8 cellular contexts compared by ENCODE assay signal in genomic region chr6:32178547-32179440, GRCh38. TPM values are rescaled to one million over a fixed set of nuclear protein-coding genes. Genes with fewer than 3 reads are reported as not detected.
DNase-seq lines count a peak whose midpoint lies in the region; ATAC-seq and TF ChIP-seq lines count a peak whose summit lies in the region.

No MANE protein-coding gene starts in this region.

- H3K27ac Mint-ChIP-seq in activated naive CD8-positive, alpha-beta T cell treated with anti-CD3 and anti-CD28 coated beads, Interleukin-2, amount 50 U/mL, for 24 hours: peak overlapping the region; percentile 93

- peaks cover 75% of the 10 kb centered on the region for H3K4me1 Mint-ChIP-seq in activated naive CD8-positive, alpha-beta T cell treated with anti-CD3 and anti-CD28 coated beads, Interleukin-2, amount 50 U/mL, for 24 hours

- H3K36me3 ChIP-seq in HAP-1 (replicated peaks) (peaks cover 15% of the 10 kb centered on the region), thymus (ENCODE audit: control insufficient read depth, insufficient read depth) (peaks cover 34% of the 10 kb centered on the region)

- no peak for TF ChIP-seq CTCF in 22Rv1 (IDR thresholded peaks at IDR 0.05)

- H3K4me3 ChIP-seq in HAP-1 (peak overlapping the region; percentile 86), thymus (ENCODE audit: low read length) (peak overlapping the region; percentile 80)

- H3K36me3 Mint-ChIP-seq in activated naive CD8-positive, alpha-beta T cell treated with anti-CD3 and anti-CD28 coated beads, Interleukin-2, amount 50 U/mL, for 24 hours (ENCODE audit: low read depth): peaks cover 29% of the 10 kb centered on the region

- H3K9me3 Mint-ChIP-seq in activated naive CD8-positive, alpha-beta T cell treated with anti-CD3 and anti-CD28 coated beads, Interleukin-2, amount 50 U/mL, for 24 hours: no peaks in the 10 kb centered on the region

- H3K4me3 Mint-ChIP-seq in activated naive CD8-positive, alpha-beta T cell treated with anti-CD3 and anti-CD28 coated beads, Interleukin-2, amount 50 U/mL, for 24 hours: peak overlapping the region; percentile 96

- H3K9me3 ChIP-seq in HAP-1 (no peaks in the 10 kb centered on the region), thymus (ENCODE audit: control insufficient read depth) (peaks cover 1% of the 10 kb centered on the region)

- ATAC-seq in activated naive CD8-positive, alpha-beta T cell treated with anti-CD3 and anti-CD28 coated beads, Interleukin-2, amount 50 U/mL, for 24 hours: no peak
- ATAC-seq in GM21737 (IDR thresholded peaks at IDR 0.05; ENCODE audit: unreplicated experiment) (no peak), HG03432 (IDR thresholded peaks at IDR 0.05; ENCODE audit: unreplicated experiment) (no peak)

- no peak for DNase-seq in HAP-1 (ENCODE audit: low spot score in 2 of 2)
- DNase-seq in activated naive CD8-positive, alpha-beta T cell treated with anti-CD3 and anti-CD28 coated beads, Interleukin-2, amount 50 U/mL, for 24 hours: no peak
- peak; percentile 60 for DNase-seq in left kidney (ENCODE audit: low read depth, low spot score)
- DNase-seq in Ammon's horn (ENCODE audit: low spot score): no peak

- H3K27me3 Mint-ChIP-seq in activated naive CD8-positive, alpha-beta T cell treated with anti-CD3 and anti-CD28 coated beads, Interleukin-2, amount 50 U/mL, for 24 hours: no peaks in the 10 kb centered on the region

- H3K27me3 ChIP-seq in HAP-1 (ENCODE audit: low read depth) (no peaks in the 10 kb centered on the region), thymus (ENCODE audit: control insufficient read depth, insufficient read depth) (no peaks in the 10 kb centered on the region)

- peaks cover 19% of the 10 kb centered on the region for H3K4me1 ChIP-seq in HAP-1
- H3K4me1 ChIP-seq in thymus (ENCODE audit: control insufficient read depth, insufficient read depth, low read length): peaks cover 26% of the 10 kb centered on the region

- 2% methylated on average over 24 of the region's 24 CpGs for WGBS in thymus

- H3K27ac ChIP-seq in 22Rv1: peak overlapping the region; percentile 99
- H3K27ac ChIP-seq in thymus (ENCODE audit: low read depth): peak overlapping the region; percentile 95

- in situ Hi-C loops in HAP-1 (cut with MboI; ENCODE audit: low sequenced_read_pairs): no loop called here

RNA-seq across cellular contexts. Expression of gene RNF5, which starts 0.6 kb away (rescaled TPM):
- 77.3 TPM for polyA plus RNA-seq in thymus

RNA-seq across cellular contexts. Expression of gene AGPAT1, which starts 2.9 kb away (rescaled TPM):
- 32.6 TPM for polyA plus RNA-seq in thymus

RNA-seq across cellular contexts. Expression of gene AGER, which starts 5.3 kb away (rescaled TPM):
- 81.3 TPM for polyA plus RNA-seq in thymus

RNA-seq across cellular contexts. Expression of gene PBX2, which starts 11.2 kb away (rescaled TPM):
- polyA plus RNA-seq in thymus: 76.9 TPM

RNA-seq across cellular contexts. Expression of gene GPSM3, which starts 13.6 kb away (rescaled TPM):
- polyA plus RNA-seq in thymus: 146 TPM
